8 cellular contexts compared by ENCODE assay signal in the genomic region with DNA sequence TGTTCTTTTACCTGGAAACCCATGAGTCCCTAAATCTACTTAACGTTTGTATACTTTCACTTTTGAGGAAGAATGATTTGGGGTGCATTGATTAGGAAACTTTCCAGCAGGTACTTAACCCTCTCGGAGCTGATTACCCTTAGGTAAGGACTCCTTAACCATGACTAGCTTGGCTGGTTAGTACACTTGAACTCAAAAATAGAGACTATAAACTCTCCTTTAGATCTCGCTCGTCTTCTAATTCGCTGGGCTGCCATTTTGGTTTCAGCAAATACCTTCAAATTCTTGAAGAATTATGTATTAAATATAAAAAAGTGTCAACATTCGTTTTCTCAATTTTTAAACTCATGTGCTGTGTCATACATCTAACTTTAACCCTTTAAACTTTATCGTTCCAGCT. TPM values are rescaled to one million over a fixed set of nuclear protein-coding genes. Genes with fewer than 3 reads are reported as not detected.
DNase-seq lines count a peak whose midpoint lies in the region; ATAC-seq, FAIRE-seq and TF ChIP-seq lines count a peak whose summit lies in the region.
"Had no signal": no experiment of that assay in that cellular context is flagged by ENCODE, and none has a peak within 500 bp of the region (broad histone marks: within the 10 kb centered on the region; RNA-seq: fewer than 3 reads in every experiment).

No MANE protein-coding gene starts in this region.

- H3K4me1 Mint-ChIP-seq in T-cell = peaks cover 51 to 59% (median 51%) of the 10 kb centered on the region in 3 donors

- H3K36me3 Mint-ChIP-seq in T-cell = peaks cover 13% of the 10 kb centered on the region

- DNase-seq in T-cell (no peak), foreskin fibroblast (no peak), small intestine (no peak), NCI-H2196 (lab: John Stamatoyannopoulos, UW; ENCODE audit: unreplicated experiment) (no peak), GM19238 (ENCODE audit: insufficient read length, low spot score) (no peak)
- DNase-seq: NCI-H2107 had no signal

- H3K4me3 ChIP-seq in HEK293 (ENCODE audit: low read depth, low read length) (peak overlapping the region; percentile 61), foreskin fibroblast (ENCODE audit: low read depth in 1 of 2, low read length in 2 of 2) (peak overlapping the region; percentile 64 to 83), small intestine (ENCODE audit: low read depth in 1 of 2, low read length in 2 of 2) (peak overlapping the region in 1 of 2 donors; percentile 74)

- no peak for FAIRE-seq in small intestine (lab: Jason Lieb, UNC)

- H3K4me3 Mint-ChIP-seq in T-cell = peak overlapping the region; percentile 91 to 95 (median 93)

- 5 to 31% (median 10%) methylated on average over 7 of the region's 7 CpGs for WGBS in small intestine, 3 donors

- no peak for TF ChIP-seq CTCF in HEK293 (tag by site-specific recombination; IDR thresholded peaks at IDR 0.05)
- no peak for TF ChIP-seq CTCF in foreskin fibroblast (IDR thresholded peaks at IDR 0.05; ENCODE audit: low read depth, low read length)

- peaks cover 0 to 3% of the 10 kb centered on the region in 2 donors for H3K27me3 Mint-ChIP-seq in T-cell

- H3K27ac ChIP-seq in HEK293 (ENCODE audit: extremely low read depth, low read depth, low read length) (peak overlapping the region; percentile 99), small intestine (ENCODE audit: low read depth in 1 of 2, low read length in 1 of 2) (peak overlapping the region; percentile 20 to 62)

- no peaks in the 10 kb centered on the region for H3K27me3 ChIP-seq in small intestine (ENCODE audit: control insufficient read depth in 2 of 2, insufficient read depth in 2 of 2, low read length in 2 of 2)

- H3K27ac Mint-ChIP-seq in T-cell = peak overlapping the region; percentile 82 to 85

- H3K9me3 Mint-ChIP-seq in T-cell = no peaks in the 10 kb centered on the region

- ATAC-seq in T-cell (replicated peaks in 1 of 4) (no peak), HG02763 (IDR thresholded peaks at IDR 0.05; ENCODE audit: unreplicated experiment) (no peak)

- POLR2A ChIA-PET in HEK293 (lab: Yijun Ruan, JAX) (interaction anchor here (0.6 to 3.9 kb wide), 3 partner anchors 9 to 154 kb away, joined by 3 to 36 read pairs (median 21); no protein-coding TSS in a partner anchor), T-cell (lab: Charles Lee) (interaction anchor here in 1 of 2 donors (1.1 kb wide), 1 partner anchor 12 kb away, joined by 3 read pairs; no protein-coding TSS in a partner anchor)

- no peaks in the 10 kb centered on the region for H3K9me3 ChIP-seq in HEK293 (ENCODE audit: control insufficient read depth, insufficient read depth, low read depth, low read length)
- no peaks in the 10 kb centered on the region for H3K9me3 ChIP-seq in small intestine (ENCODE audit: control insufficient read depth, low read depth)

- CTCF ChIA-PET in HEK293 (lab: Yijun Ruan, JAX) = interaction anchor here (0.6 to 2.6 kb wide), 4 partner anchors 23 to 299 kb away, joined by 3 to 14 read pairs (median 3); no protein-coding TSS in a partner anchor
- CTCF ChIA-PET in T-cell (lab: Charles Lee) = interaction anchor here in 1 of 2 donors (1.6 kb wide), 1 partner anchor 28 kb away, joined by 6 read pairs; no protein-coding TSS in a partner anchor

- H3K36me3 ChIP-seq in HEK293 (ENCODE audit: control insufficient read depth in 2 of 2, insufficient read depth in 1 of 2, low read length in 2 of 2) (peaks cover 0 to 8% of the 10 kb centered on the region in 2 experiments; a peak in 2 of 3 replicates), small intestine (ENCODE audit: control insufficient read depth in 2 of 2, insufficient read depth in 2 of 2, low read length in 2 of 2) (no peaks in the 10 kb centered on the region)

- H3K4me1 ChIP-seq in HEK293 (ENCODE audit: control insufficient read depth, insufficient read depth, low read length) (peaks cover 31% of the 10 kb centered on the region), small intestine (ENCODE audit: control insufficient read depth in 2 of 2, insufficient read depth in 1 of 2, low read depth in 1 of 2, low read length in 1 of 2) (peaks cover 0 to 6% of the 10 kb centered on the region in 2 donors)

TF ChIP-seq in HEK293, 187 proteins besides CTCF, POLR2A, EP300 and RAD21:
- TF ChIP-seq PRDM1 (tag by site-specific recombination; IDR thresholded peaks at IDR 0.05) (peak; percentile 86), ZNF341 (tag by site-specific recombination; IDR thresholded peaks at IDR 0.05; ENCODE audit: low read depth) (no peak)

RNA-seq across cellular contexts. Expression of a gene that starts 2.0 kb away (rescaled TPM):
- total RNA-seq in T-cell = 10 to 100 TPM; 51.7 to 84.2 (median 62.7) TPM
- 10 to 100 TPM; 15.1 to 16.8 (median 15.7) TPM for polyA plus RNA-seq in small intestine
